ENCODE assay signal across 8 cellular contexts in genomic region chr5:1134478-1134877, GRCh38. TPM values are rescaled to one million over a fixed set of nuclear protein-coding genes. Genes with fewer than 3 reads are reported as not detected.
DNase-seq lines count a peak whose midpoint lies in the region; ATAC-seq, FAIRE-seq and TF ChIP-seq lines count a peak whose summit lies in the region.

No MANE protein-coding gene starts in this region.

- 67 to 73% methylated on average over 14 of the region's 14 CpGs for WGBS in lower leg skin, 2 donors

- no peaks in the 10 kb centered on the region for H3K27me3 Mint-ChIP-seq in activated T-helper 17 cell treated with anti-CD3 and anti-CD28 coated beads, Interleukin-2, amount 50 U/mL, for 72 hours

- DNase-seq in GM19239 (ENCODE audit: insufficient read length, low spot score) (peak; percentile 82), HuH-7 (ENCODE audit: low spot score) (no peak), lower leg skin (ENCODE audit: low spot score in 2 of 2) (no peak), DMS153 (lab: John Stamatoyannopoulos, UW) (no peak)
- no peak for DNase-seq in activated CD8-positive, alpha-beta memory T cell treated with anti-CD3 and anti-CD28 coated beads, Interleukin-2, amount 50 U/mL, for 4 hours

- peak overlapping the region; percentile 25 for H3K27ac Mint-ChIP-seq in activated T-helper 17 cell treated with anti-CD3 and anti-CD28 coated beads, Interleukin-2, amount 50 U/mL, for 72 hours

- TF ChIP-seq CTCF in C4-2B (conservative IDR thresholded peaks at IDR 0.05) = no peak
- no peak for TF ChIP-seq CTCF in lower leg skin (IDR thresholded peaks at IDR 0.05)

- peak; percentile 58 for ATAC-seq in HG03280 (IDR thresholded peaks at IDR 0.05; ENCODE audit: unreplicated experiment)
- ATAC-seq in activated T-helper 17 cell treated with anti-CD3 and anti-CD28 coated beads, Interleukin-2, amount 50 U/mL, for 72 hours (replicated peaks) = no peak

- intact Hi-C loops in lower leg skin (cut with DNase I; ENCODE audit: low total_unique reads) = no loop called here

- H3K4me1 Mint-ChIP-seq in activated T-helper 17 cell treated with anti-CD3 and anti-CD28 coated beads, Interleukin-2, amount 50 U/mL, for 72 hours = no peaks in the 10 kb centered on the region

- no peak overlapping the region for H3K4me3 ChIP-seq in lower leg skin (ENCODE audit: low read depth, poor library complexity, severe bottlenecking)

- TF ChIP-seq POLR2A in lower leg skin (IDR thresholded peaks at IDR 0.05) = no peak

- no peaks in the 10 kb centered on the region for H3K36me3 Mint-ChIP-seq in activated T-helper 17 cell treated with anti-CD3 and anti-CD28 coated beads, Interleukin-2, amount 50 U/mL, for 72 hours (ENCODE audit: low read depth)

- FAIRE-seq in GM19239 (lab: Jason Lieb, UNC) = peak; percentile 77

- peak overlapping the region; percentile 16; the same call in 1 of the 2 replicates for H3K27ac ChIP-seq in C4-2B

- no peak overlapping the region for H3K4me3 Mint-ChIP-seq in activated T-helper 17 cell treated with anti-CD3 and anti-CD28 coated beads, Interleukin-2, amount 50 U/mL, for 72 hours

- H3K9me3 Mint-ChIP-seq in activated T-helper 17 cell treated with anti-CD3 and anti-CD28 coated beads, Interleukin-2, amount 50 U/mL, for 72 hours = no peaks in the 10 kb centered on the region

RNA-seq across cellular contexts. Expression of gene SLC12A7, which starts 22.6 kb away (rescaled TPM):
- total RNA-seq in activated T-helper 17 cell treated with anti-CD3 and anti-CD28 coated beads, Interleukin-2, amount 50 U/mL, for 72 hours = 10 to 100 TPM; 17.6 to 28.2 TPM
- total RNA-seq in lower leg skin = 10 to 100 TPM; 10.6 to 32.2 (median 18.1) TPM
